11 cellular contexts compared by ENCODE assay signal in the genomic region with DNA sequence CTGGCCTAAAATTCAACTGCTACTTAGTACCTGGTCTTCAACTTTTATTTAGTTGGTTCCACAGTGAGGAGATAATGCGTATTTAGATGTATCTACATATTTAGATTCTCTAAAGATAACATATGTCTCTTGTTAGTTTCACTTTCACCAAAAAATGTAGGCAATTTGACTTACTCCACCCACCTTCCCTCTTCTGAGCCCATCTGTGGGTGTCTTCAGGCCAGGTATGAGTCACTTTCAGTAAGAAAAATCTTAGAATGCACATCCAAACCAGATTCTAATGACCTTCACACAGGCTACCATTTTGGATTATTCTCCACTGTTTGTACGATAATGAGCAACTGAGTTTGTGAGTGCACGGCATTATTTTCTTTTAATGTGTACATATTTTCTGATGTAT.
A peak's percentile ranks its signal among the peaks of the same experiment; 100 is the strongest.
DNase-seq lines count a peak whose midpoint lies in the region; ATAC-seq, FAIRE-seq and TF ChIP-seq lines count a peak whose summit lies in the region.
"Had no signal": no experiment of that assay in that cellular context is flagged by ENCODE, and none has a peak within 500 bp of the region (broad histone marks: within the 10 kb centered on the region; RNA-seq: fewer than 3 reads in every experiment).

No MANE protein-coding gene starts in this region.

- H3K9ac ChIP-seq in GM23248 (no peak overlapping the region), SK-N-SH (no peak overlapping the region)

- DNase-seq in GM23248 (peak; percentile 42), kidney tubule cell (ENCODE audit: low spot score) (peak; percentile 5), GM19239 (ENCODE audit: insufficient read length, low spot score) (no peak), SK-N-SH (no peak)
- DNase-seq in stimulated activated CD4-positive, alpha-beta T cell treated with anti-CD3 and anti-CD28 coated beads, Interleukin-12 subunit alpha, Interleukin-12 subunit beta, amount 100 ng/mL, for 4 hours, result no peak
- DNase-seq in CD8-positive, alpha-beta T cell, result no peak
- DNase-seq: DMS 273 treated with DMSO at 0.1 percent for 48 hours; effector memory CD4-positive, alpha-beta T cell had no signal

- H3K4me2 ChIP-seq in GM23248 (ENCODE audit: unreplicated experiment), result no peak overlapping the region
- no peak overlapping the region for H3K4me2 ChIP-seq in SK-N-SH

- WGBS in GM23248 (ENCODE audit: low coverage in 1 of 2, low lambda C conversion rate in 2 of 2, missing lambda C conversion rate in 2 of 2), 2 experiments, result 96% methylated on average over 3 of the region's 3 CpGs
- WGBS in SK-N-SH (ENCODE audit: low lambda C conversion rate), result 78% methylated on average over 3 of the region's 3 CpGs

- FAIRE-seq in GM19239 (lab: Jason Lieb, UNC), result no peak

- in situ Hi-C loops in GM23248 (cut with MboI), result no loop called here

- CTCF ChIA-PET in SK-N-SH (lab: Yijun Ruan, JAX), result no interaction called here
- CTCF ChIA-PET in CD8-positive, alpha-beta T cell (lab: Charles Lee), result no interaction called here

- H2AFZ ChIP-seq in GM23248 (no peak overlapping the region), SK-N-SH (ENCODE audit: low read depth) (no peak overlapping the region)

- H3K27ac ChIP-seq in GM23248 (no peak overlapping the region), SK-N-SH (ENCODE audit: low read depth in 2 of 2, low read length in 1 of 2) (no peak overlapping the region)
- H3K27ac ChIP-seq in CD8-positive, alpha-beta T cell (ENCODE audit: low read depth, low read length), result no peak overlapping the region

- H3K4me1 Mint-ChIP-seq in CD8-positive, alpha-beta T cell (ENCODE audit: low read depth), result no peaks in the 10 kb centered on the region

- H3K4me3 Mint-ChIP-seq in CD8-positive, alpha-beta T cell, result no peak overlapping the region
- H3K4me3 Mint-ChIP-seq: T-helper 1 cell treated with Interleukin-12 subunit alpha and Interleukin-12 subunit beta and Interleukin-4 antibody, amounts not matched to agents 30 μg/mL and 1 μg/mL, for 36 hours had no signal

- POLR2A ChIA-PET in SK-N-SH (lab: Yijun Ruan, JAX), result no interaction called here
- POLR2A ChIA-PET in CD8-positive, alpha-beta T cell (lab: Charles Lee), result no interaction called here

- H3K36me3 Mint-ChIP-seq in CD8-positive, alpha-beta T cell, result no peaks in the 10 kb centered on the region

- H4K20me1 ChIP-seq in GM23248 (ENCODE audit: insufficient read depth), result no peaks in the 10 kb centered on the region
- no peaks in the 10 kb centered on the region for H4K20me1 ChIP-seq in SK-N-SH (ENCODE audit: insufficient read depth)

- H3K9me3 Mint-ChIP-seq in CD8-positive, alpha-beta T cell, result peaks cover 3% of the 10 kb centered on the region
- H3K9me3 Mint-ChIP-seq: T-helper 1 cell treated with Interleukin-12 subunit alpha and Interleukin-12 subunit beta and Interleukin-4 antibody, amounts not matched to agents 30 μg/mL and 1 μg/mL, for 36 hours had no signal

- no peak overlapping the region for H3K27ac Mint-ChIP-seq in CD8-positive, alpha-beta T cell
- H3K27ac Mint-ChIP-seq: T-helper 1 cell treated with Interleukin-12 subunit alpha and Interleukin-12 subunit beta and Interleukin-4 antibody, amounts not matched to agents 30 μg/mL and 1 μg/mL, for 36 hours had no signal

- ATAC-seq in GM18858 (IDR thresholded peaks at IDR 0.05; ENCODE audit: unreplicated experiment) (peak; percentile 94), HG03439 (IDR thresholded peaks at IDR 0.05; ENCODE audit: unreplicated experiment) (peak; percentile 89)
- ATAC-seq in CD8-positive, alpha-beta T cell, result no peak

- H3K4me3 ChIP-seq in GM23248 (no peak overlapping the region), SK-N-SH (ENCODE audit: low read depth in 2 of 2, low read length in 1 of 2) (no peak overlapping the region)
- H3K4me3 ChIP-seq in CD8-positive, alpha-beta T cell (ENCODE audit: low read depth, low read length), result no peak overlapping the region

- TF ChIP-seq CTCF in SK-N-SH (IDR thresholded peaks at IDR 0.05), result no peak
- TF ChIP-seq CTCF in CD8-positive, alpha-beta T cell (IDR thresholded peaks at IDR 0.05), result no peak

- H3K9me2 ChIP-seq in GM23248 (ENCODE audit: insufficient read depth), result no peaks in the 10 kb centered on the region
- no peaks in the 10 kb centered on the region for H3K9me2 ChIP-seq in SK-N-SH

- H3K27me3 Mint-ChIP-seq in CD8-positive, alpha-beta T cell (ENCODE audit: low read depth), result no peaks in the 10 kb centered on the region

- TF ChIP-seq RAD21 in SK-N-SH (IDR thresholded peaks at IDR 0.05; ENCODE audit: low read length), result no peak

- no peaks in the 10 kb centered on the region for H3K9me3 ChIP-seq in GM23248 (ENCODE audit: low read depth)
- no peaks in the 10 kb centered on the region for H3K9me3 ChIP-seq in SK-N-SH
- H3K9me3 ChIP-seq in CD8-positive, alpha-beta T cell (ENCODE audit: low read length), result no peaks in the 10 kb centered on the region

- TF ChIP-seq EP300 in SK-N-SH (IDR thresholded peaks at IDR 0.05; ENCODE audit: borderline replicate concordance in 1 of 2, low read depth in 1 of 2, low read length in 1 of 2), result no peak

- H3K4me1 ChIP-seq in GM23248 (ENCODE audit: insufficient read depth) (0 out of 2 replicates have a peak, but pooled peaks cover 5% of the 10 kb centered on the region), SK-N-SH (ENCODE audit: control insufficient read depth in 1 of 2, insufficient read depth in 2 of 2, low read depth in 1 of 2, low read length in 1 of 2) (peaks cover 0 to 2% of the 10 kb centered on the region in 2 experiments; a peak in 2 of 4 replicates)
- no peaks in the 10 kb centered on the region for H3K4me1 ChIP-seq in CD8-positive, alpha-beta T cell (ENCODE audit: insufficient read depth, low read length)

- intact Hi-C loops in CD8-positive, alpha-beta T cell (cut with DNase I, micrococcal nuclease), result no loop called here

- H3K36me3 ChIP-seq in GM23248 (ENCODE audit: low read depth) (no peaks in the 10 kb centered on the region), SK-N-SH (replicated peaks in 1 of 2; ENCODE audit: control insufficient read depth in 1 of 2, insufficient read depth in 2 of 2, low read length in 1 of 2) (no peaks in the 10 kb centered on the region)
- no peaks in the 10 kb centered on the region for H3K36me3 ChIP-seq in CD8-positive, alpha-beta T cell (ENCODE audit: insufficient read depth, low read length)

- H3K27me3 ChIP-seq in GM23248 (replicated peaks; ENCODE audit: insufficient read depth) (no peaks in the 10 kb centered on the region), SK-N-SH (ENCODE audit: insufficient read depth) (no peaks in the 10 kb centered on the region)
- H3K27me3 ChIP-seq in CD8-positive, alpha-beta T cell (ENCODE audit: insufficient read depth, low read length), result no peaks in the 10 kb centered on the region

- H3K79me2 ChIP-seq in GM23248 (ENCODE audit: insufficient read depth) (no peaks in the 10 kb centered on the region), SK-N-SH (ENCODE audit: insufficient read depth) (no peaks in the 10 kb centered on the region)

- no peaks in the 10 kb centered on the region for H3F3A ChIP-seq in GM23248 (ENCODE audit: insufficient read depth)
- H3F3A ChIP-seq in SK-N-SH (replicated peaks; ENCODE audit: insufficient read depth), result no peaks in the 10 kb centered on the region

TF ChIP-seq in SK-N-SH, 30 proteins besides CTCF, POLR2A, EP300 and RAD21:
- TF ChIP-seq SIN3A (IDR thresholded peaks at IDR 0.05; ENCODE audit: borderline replicate concordance, low read depth, low read length), result no peak
- no peak for TF ChIP-seq JUND (IDR thresholded peaks at IDR 0.05)
- TF ChIP-seq, protein P1, sequence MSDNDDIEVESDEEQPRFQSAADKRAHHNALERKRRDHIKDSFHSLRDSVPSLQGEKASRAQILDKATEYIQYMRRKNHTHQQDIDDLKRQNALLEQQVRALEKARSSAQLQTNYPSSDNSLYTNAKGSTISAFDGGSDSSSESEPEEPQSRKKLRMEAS (IDR thresholded peaks at IDR 0.05; ENCODE audit: low read depth), result no peak
- TF ChIP-seq ELF1 (IDR thresholded peaks at IDR 0.05), result no peak
- TF ChIP-seq SMC3 (IDR thresholded peaks at IDR 0.05; ENCODE audit: low read depth, low read length), result no peak
- no peak for TF ChIP-seq EZH2phosphoT487 (IDR thresholded peaks at IDR 0.05; ENCODE audit: borderline replicate concordance, low read depth)
- no peak for TF ChIP-seq TAF1 (IDR thresholded peaks at IDR 0.05; ENCODE audit: borderline replicate concordance, low read depth, low read length)
- TF ChIP-seq USF2 (IDR thresholded peaks at IDR 0.05; ENCODE audit: borderline replicate concordance, low read depth, low read length), result no peak
- TF ChIP-seq FOXM1 (IDR thresholded peaks at IDR 0.05; ENCODE audit: low read depth), result no peak
- TF ChIP-seq POLR2AphosphoS5 (IDR thresholded peaks at IDR 0.05; ENCODE audit: low read depth, low read length), result no peak
- TF ChIP-seq USF1 (IDR thresholded peaks at IDR 0.05; ENCODE audit: borderline replicate concordance, low read depth), result no peak
- no peak for TF ChIP-seq RCOR1 (IDR thresholded peaks at IDR 0.05; ENCODE audit: low read length)
- no peak for TF ChIP-seq YY1 (IDR thresholded peaks at IDR 0.05; ENCODE audit: low read depth)

Comparison
In these comparisons a context has a peak if more than half of its experiments do, and no peak if none do; other contexts are left out.
1. DNase-seq: peak in GM23248 (single experiment) and kidney tubule cell (single experiment); none in stimulated activated CD4-positive, alpha-beta T cell treated with anti-CD3 and anti-CD28 coated beads, Interleukin-12 subunit alpha, Interleukin-12 subunit beta, amount 100 ng/mL, for 4 hours (single experiment), GM19239 (single experiment), SK-N-SH (single experiment) and CD8-positive, alpha-beta T cell (0 of 7).